Comparison of ENCODE assay signal across 19 cellular contexts in the genomic region with DNA sequence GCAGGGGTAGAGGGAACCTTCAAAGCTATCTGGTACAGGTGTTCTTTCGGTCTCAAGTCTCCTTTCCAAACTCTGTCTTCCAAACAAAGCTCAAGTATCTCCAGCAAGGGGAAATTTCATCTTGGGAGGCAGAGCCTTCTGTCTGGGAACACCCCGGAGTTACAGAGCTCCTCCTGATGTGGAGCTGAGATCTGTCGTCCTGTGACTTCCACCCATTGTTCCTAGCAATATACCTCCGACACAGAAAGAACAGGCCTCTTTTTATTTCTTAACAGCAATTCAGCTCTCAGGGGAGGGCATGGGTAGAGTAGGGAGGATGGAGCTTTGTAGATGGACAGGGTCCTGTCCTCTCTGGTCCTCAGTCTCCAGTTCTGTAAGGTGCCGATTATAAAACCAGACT.
"Had no signal": no experiment of that assay in that cellular context is flagged by ENCODE, and none has a peak within 500 bp of the region (broad histone marks: within the 10 kb centered on the region; RNA-seq: fewer than 3 reads in every experiment).

No MANE protein-coding gene starts in this region.

- H3K27me3 ChIP-seq: cardiac muscle cell, suprapubic skin, thyroid gland, uterus had no signal

- H3K9me3 Mint-ChIP-seq: dendritic cell treated with granulocyte-macrophage colony-stimulating factor and Interleukin-4, amounts not matched to agents 40 ng/mL and 50 ng/mL, for 4 days; nephron had no signal

- H3K27ac Mint-ChIP-seq: dendritic cell treated with granulocyte-macrophage colony-stimulating factor and Interleukin-4, amounts not matched to agents 40 ng/mL and 50 ng/mL, for 4 days; nephron; type B pancreatic cell had no signal

- H3K36me3 ChIP-seq: cardiac muscle cell, prostate gland, sigmoid colon, suprapubic skin, thyroid gland, uterus had no signal

- DNase-seq: cerebellar nuclear complex; foreskin melanocyte; islet precursor cell; mesenchymal stem cell; midbrain; retina; sigmoid colon; stimulated activated CD4-positive, alpha-beta T cell treated with anti-CD3 and anti-CD28 coated beads, Interleukin-2, amount 100 ng/mL, for 24 hours; stimulated activated naive CD4-positive, alpha-beta T cell treated with Interleukin-2 at 50 U/mL for 16 hours; thyroid gland; uterus had no signal

- H3K9ac ChIP-seq: parathyroid adenoma had no signal

- H3K4me1 ChIP-seq: parathyroid adenoma, prostate gland, thyroid gland, uterus had no signal

- H3K27ac ChIP-seq: cardiac muscle cell, parathyroid adenoma, prostate gland, sigmoid colon, skin epidermis, suprapubic skin, thyroid gland, uterus had no signal

- H3K4me1 Mint-ChIP-seq: nephron had no signal

- H3K4me3 Mint-ChIP-seq: dendritic cell treated with granulocyte-macrophage colony-stimulating factor and Interleukin-4, amounts not matched to agents 40 ng/mL and 50 ng/mL, for 4 days; nephron; type B pancreatic cell had no signal

- H3K36me3 Mint-ChIP-seq: type B pancreatic cell had no signal

- H3K9me3 ChIP-seq: prostate gland, sigmoid colon, suprapubic skin, thyroid gland, uterus had no signal

- H3K4me3 ChIP-seq: cardiac muscle cell, prostate gland, sigmoid colon, skin epidermis, suprapubic skin, thyroid gland, uterus had no signal
